Comparison of ENCODE assay signal across 9 cellular contexts in genomic region chr5:157860898-157861894, GRCh38.
DNase-seq lines count a peak whose midpoint lies in the region; ATAC-seq and TF ChIP-seq lines count a peak whose summit lies in the region.
"Had no signal": no experiment of that assay in that cellular context is flagged by ENCODE, and none has a peak within 500 bp of the region (broad histone marks: within the 10 kb centered on the region; RNA-seq: fewer than 3 reads in every experiment).

No MANE protein-coding gene starts in this region.

- peaks cover 29% of the 10 kb centered on the region for H3K4me1 Mint-ChIP-seq in nephron progenitor cell

- peak; percentile 72 for DNase-seq in germinal center (ENCODE audit: low spot score)
- no peak for DNase-seq in nephron progenitor cell
- DNase-seq in activated gamma-delta T cell (lab: John Stamatoyannopoulos, UW) = no peak
- no peak for DNase-seq in NOMO-1 (lab: John Stamatoyannopoulos, UW; ENCODE audit: unreplicated experiment in 2 of 2)
- DNase-seq in cerebellar nuclear complex (lab: John Stamatoyannopoulos, UW) = no peak
- DNase-seq: GOT3 had no signal

- no peaks in the 10 kb centered on the region for H3K9me3 Mint-ChIP-seq in nephron progenitor cell

- no peak overlapping the region for H3K4me3 Mint-ChIP-seq in nephron progenitor cell

- peaks cover 6% of the 10 kb centered on the region for H3K27me3 Mint-ChIP-seq in nephron progenitor cell (ENCODE audit: low read depth, poor library complexity)

- ATAC-seq in GM18499 (IDR thresholded peaks at IDR 0.05; ENCODE audit: insufficient read depth, unreplicated experiment) (peak; percentile 55), GM21390 (IDR thresholded peaks at IDR 0.05; ENCODE audit: unreplicated experiment) (peak; percentile 75), HG03442 (IDR thresholded peaks at IDR 0.05; ENCODE audit: unreplicated experiment) (peak; percentile 62)

- no peak overlapping the region for H3K27ac Mint-ChIP-seq in nephron progenitor cell

- TF ChIP-seq CTCF in nephron progenitor cell (IDR thresholded peaks at IDR 0.05) = no peak

- H3K36me3 Mint-ChIP-seq in nephron progenitor cell (ENCODE audit: low read depth) = no peaks in the 10 kb centered on the region
